Comparison of ENCODE assay signal across 9 cellular contexts in the genomic region with DNA sequence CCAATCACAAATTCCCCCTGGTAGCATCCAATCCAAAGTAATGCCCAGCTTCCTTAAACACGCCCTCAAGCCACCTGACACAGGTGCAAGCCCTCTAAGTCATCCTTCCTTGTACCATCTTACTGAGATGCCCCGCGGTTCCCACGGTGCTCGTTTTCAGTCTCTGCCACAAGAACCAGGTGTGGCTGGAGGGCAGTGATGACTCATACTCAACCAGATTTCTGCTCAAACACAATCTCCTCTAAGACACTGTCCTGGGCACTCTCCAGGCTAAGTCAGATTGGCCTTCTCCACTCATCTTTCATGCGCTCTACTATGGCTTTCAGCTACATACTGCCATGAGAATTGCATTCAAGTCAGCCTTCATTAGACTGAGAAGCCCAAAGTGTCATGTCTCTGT. TPM values are rescaled to one million over a fixed set of nuclear protein-coding genes. Genes with fewer than 3 reads are reported as not detected.
DNase-seq lines count a peak whose midpoint lies in the region; ATAC-seq and TF ChIP-seq lines count a peak whose summit lies in the region.
"Had no signal": no experiment of that assay in that cellular context is flagged by ENCODE, and none has a peak within 500 bp of the region (broad histone marks: within the 10 kb centered on the region; RNA-seq: fewer than 3 reads in every experiment).

No MANE protein-coding gene starts in this region.

- intact Hi-C loops in Calu3 (cut with micrococcal nuclease; ENCODE audit: unreplicated experiment) = loop anchor here (5.0 to 10.0 kb wide), 2 partner anchors 37 to 509 kb away; no protein-coding TSS in a partner anchor
- intact Hi-C loops in esophagus muscularis mucosa (cut with DNase I) = no loop called here

- 85% methylated on average over 6 of the region's 6 CpGs for WGBS in esophagus muscularis mucosa

- peaks cover 46% of the 10 kb centered on the region for H3K4me1 Mint-ChIP-seq in Calu3 (ENCODE audit: low read depth, unreplicated experiment)
- peaks cover 75% of the 10 kb centered on the region for H3K4me1 Mint-ChIP-seq in activated naive CD8-positive, alpha-beta T cell treated with anti-CD3 and anti-CD28 coated beads, Interleukin-2, amount 50 U/mL, for 24 hours

- CTCF ChIA-PET in Calu3 (lab: Charles Lee) = no interaction called here

- peak; percentile 52 for ATAC-seq in GM19324 (IDR thresholded peaks at IDR 0.05; ENCODE audit: low FRiP score, unreplicated experiment)
- peak; percentile 41 for ATAC-seq in HG03442 (IDR thresholded peaks at IDR 0.05; ENCODE audit: unreplicated experiment)
- ATAC-seq in activated naive CD8-positive, alpha-beta T cell treated with anti-CD3 and anti-CD28 coated beads, Interleukin-2, amount 50 U/mL, for 24 hours = no peak
- no peak for ATAC-seq in HG02840 (IDR thresholded peaks at IDR 0.05; ENCODE audit: low FRiP score, unreplicated experiment)

- H3K4me3 ChIP-seq in esophagus muscularis mucosa = no peak overlapping the region
- H3K4me3 ChIP-seq: hepatocyte had no signal

- DNase-seq in Calu3 (peak; percentile 64), esophagus muscularis mucosa (ENCODE audit: extremely low spot score) (no peak), NCI-H1694 treated with DMSO at 0.1 percent for 48 hours (lab: John Stamatoyannopoulos, UW) (no peak), ureter (ENCODE audit: low spot score) (no peak)
- DNase-seq in activated naive CD8-positive, alpha-beta T cell treated with anti-CD3 and anti-CD28 coated beads, Interleukin-2, amount 50 U/mL, for 24 hours = peak; percentile 30

- peak overlapping the region; percentile 53 for H3K4me3 Mint-ChIP-seq in Calu3 (ENCODE audit: low read depth, unreplicated experiment)
- no peak overlapping the region for H3K4me3 Mint-ChIP-seq in activated naive CD8-positive, alpha-beta T cell treated with anti-CD3 and anti-CD28 coated beads, Interleukin-2, amount 50 U/mL, for 24 hours

- H3K4me1 ChIP-seq in esophagus muscularis mucosa = peaks cover 0 to 19% (median 15%) of the 10 kb centered on the region in 4 donors

- peaks cover 26% of the 10 kb centered on the region for H3K36me3 Mint-ChIP-seq in Calu3 (ENCODE audit: insufficient read depth, unreplicated experiment)
- H3K36me3 Mint-ChIP-seq in activated naive CD8-positive, alpha-beta T cell treated with anti-CD3 and anti-CD28 coated beads, Interleukin-2, amount 50 U/mL, for 24 hours (ENCODE audit: low read depth) = peaks cover 9% of the 10 kb centered on the region

- no peak for TF ChIP-seq EP300 in esophagus muscularis mucosa (IDR thresholded peaks at IDR 0.05)

- no peak for TF ChIP-seq CTCF in Calu3 (IDR thresholded peaks at IDR 0.05; ENCODE audit: unreplicated experiment)
- TF ChIP-seq CTCF in esophagus muscularis mucosa (IDR thresholded peaks at IDR 0.05) = no peak

- H3K36me3 ChIP-seq in esophagus muscularis mucosa = no peaks in the 10 kb centered on the region

- H3K27ac Mint-ChIP-seq in Calu3 (ENCODE audit: unreplicated experiment) = peak overlapping the region; percentile 63
- peak overlapping the region; percentile 4 for H3K27ac Mint-ChIP-seq in activated naive CD8-positive, alpha-beta T cell treated with anti-CD3 and anti-CD28 coated beads, Interleukin-2, amount 50 U/mL, for 24 hours

- no peak for TF ChIP-seq POLR2A in esophagus muscularis mucosa (IDR thresholded peaks at IDR 0.05; ENCODE audit: low read depth)

- no peaks in the 10 kb centered on the region for H3K9me3 ChIP-seq in esophagus muscularis mucosa

- H3K27me3 Mint-ChIP-seq in Calu3 (ENCODE audit: unreplicated experiment) = no peaks in the 10 kb centered on the region
- no peaks in the 10 kb centered on the region for H3K27me3 Mint-ChIP-seq in activated naive CD8-positive, alpha-beta T cell treated with anti-CD3 and anti-CD28 coated beads, Interleukin-2, amount 50 U/mL, for 24 hours

- BruUV-seq in Calu3 (replicated peaks; lab: Mats Ljungman, UMichigan) = no TSS peak

- H3K27ac ChIP-seq in esophagus muscularis mucosa (replicated peaks in 1 of 4) = no peak overlapping the region
- H3K27ac ChIP-seq: hepatocyte had no signal

- H3K27me3 ChIP-seq in esophagus muscularis mucosa = no peaks in the 10 kb centered on the region
- H3K27me3 ChIP-seq: hepatocyte had no signal

- no peaks in the 10 kb centered on the region for H3K9me3 Mint-ChIP-seq in Calu3 (ENCODE audit: low read depth, unreplicated experiment)
- H3K9me3 Mint-ChIP-seq in activated naive CD8-positive, alpha-beta T cell treated with anti-CD3 and anti-CD28 coated beads, Interleukin-2, amount 50 U/mL, for 24 hours = no peaks in the 10 kb centered on the region

RNA-seq across cellular contexts. Expression of a gene that starts 3.5 kb away (rescaled TPM):
- total RNA-seq in Calu3 (2022) (97.9 and 105 TPM in 2 replicates), esophagus muscularis mucosa (10 to 100 TPM; 10.4 to 14.2 (median 11.7) TPM), ureter (18.0 TPM)

Comparison
In these comparisons a context has a peak if more than half of its experiments do, and no peak if none do; other contexts are left out.
1. DNase-seq: peak in Calu3 (single experiment) and activated naive CD8-positive, alpha-beta T cell treated with anti-CD3 and anti-CD28 coated beads, Interleukin-2, amount 50 U/mL, for 24 hours (single experiment); none in esophagus muscularis mucosa (single experiment), NCI-H1694 treated with DMSO at 0.1 percent for 48 hours (single experiment) and ureter (single experiment).
2. ATAC-seq: peak in GM19324 (single experiment) and HG03442 (single experiment); none in activated naive CD8-positive, alpha-beta T cell treated with anti-CD3 and anti-CD28 coated beads, Interleukin-2, amount 50 U/mL, for 24 hours (single experiment) and HG02840 (single experiment).